ENCODE assay signal across 13 cellular contexts in the genomic region with DNA sequence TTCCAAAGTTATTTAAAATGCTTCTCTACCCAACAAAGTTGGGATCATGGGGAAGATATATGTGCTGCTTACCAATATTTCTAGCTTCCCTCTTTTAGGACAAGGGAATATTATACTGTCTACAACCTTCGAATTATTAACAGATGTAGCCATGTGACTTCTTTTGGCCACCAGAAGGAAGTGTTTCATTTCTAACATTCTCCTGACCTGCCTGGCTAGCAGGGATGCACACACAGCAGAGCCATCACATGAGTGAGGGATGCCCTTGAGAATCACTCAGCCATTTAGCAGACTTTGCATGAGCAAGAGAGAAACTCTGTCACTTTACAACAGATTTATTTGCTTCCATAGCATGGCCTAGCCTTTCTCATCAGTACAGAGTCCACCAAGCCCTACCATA.
A peak's percentile ranks its signal among the peaks of the same experiment; 100 is the strongest.
DNase-seq lines count a peak whose midpoint lies in the region; ATAC-seq, FAIRE-seq and TF ChIP-seq lines count a peak whose summit lies in the region.
"Had no signal": no experiment of that assay in that cellular context is flagged by ENCODE, and none has a peak within 500 bp of the region (broad histone marks: within the 10 kb centered on the region; RNA-seq: fewer than 3 reads in every experiment).

No MANE protein-coding gene starts in this region.

- H3K9me3 ChIP-seq in spleen = no peaks in the 10 kb centered on the region
- H3K9me3 ChIP-seq: A549 had no signal

- TF ChIP-seq CTCF in spleen (IDR thresholded peaks at IDR 0.05 in 8 of 11, conservative IDR thresholded peaks at IDR 0.05 in 3 of 11) = no peak

- H3K27ac ChIP-seq in spleen = peak overlapping the region in 1 of 8 donors; percentile 9
- H3K27ac ChIP-seq: A549 had no signal

- peaks cover 11 to 58% (median 40%) of the 10 kb centered on the region in 6 donors for H3K4me1 ChIP-seq in spleen

- DNase-seq in ACHN (peak; percentile 15), spleen (no peak), frontal cortex (ENCODE audit: low spot score in 2 of 2) (no peak), cerebellum (ENCODE audit: low spot score) (no peak)
- DNase-seq in activated effector memory CD4-positive, alpha-beta T cell treated with anti-CD3 and anti-CD28 coated beads, Interleukin-2, amount 50 U/mL, for 16 hours = no peak
- DNase-seq: activated T-cell treated with anti-CD3 and anti-CD28 coated beads for 4 hours; NK-92 treated with Interleukin-12 subunit alpha and Interleukin-12 subunit beta, amount 100 ng/mL, for 24 hours had no signal

- in situ Hi-C loops in ACHN (cut with HindIII; ENCODE audit: low pct_ligation_motif_present, low pct_unique_long_range_greater_than_20kb, low sequenced_read_pairs) = no loop called here

- H3K36me3 ChIP-seq in spleen = no peaks in the 10 kb centered on the region

- peak; percentile 23 for ATAC-seq in GM19023 (IDR thresholded peaks at IDR 0.05; ENCODE audit: unreplicated experiment)
- peak; percentile 17 for ATAC-seq in HG02623 (IDR thresholded peaks at IDR 0.05; ENCODE audit: unreplicated experiment)
- peak; percentile 35 for ATAC-seq in HG03460 (IDR thresholded peaks at IDR 0.05; ENCODE audit: unreplicated experiment)
- ATAC-seq: A549 had no signal

- no peak for TF ChIP-seq POLR2A in spleen (IDR thresholded peaks at IDR 0.05)

- 66 to 93% (median 81%) methylated on average over 1 of the region's 1 CpG for WGBS in spleen, 5 donors

- H3K4me3 ChIP-seq in spleen = no peak overlapping the region
- H3K4me3 ChIP-seq: A549, smooth muscle cell had no signal

- intact Hi-C loops in spleen (cut with DNase I; ENCODE audit: low total_unique reads) = no loop called here

- FAIRE-seq in frontal cortex (lab: Jason Lieb, UNC) = no peak
- FAIRE-seq: A549, H54 had no signal

- no peaks in the 10 kb centered on the region for H3K27me3 ChIP-seq in spleen (replicated peaks in 1 of 7)
